14 cellular contexts compared by ENCODE assay signal in the genomic region with DNA sequence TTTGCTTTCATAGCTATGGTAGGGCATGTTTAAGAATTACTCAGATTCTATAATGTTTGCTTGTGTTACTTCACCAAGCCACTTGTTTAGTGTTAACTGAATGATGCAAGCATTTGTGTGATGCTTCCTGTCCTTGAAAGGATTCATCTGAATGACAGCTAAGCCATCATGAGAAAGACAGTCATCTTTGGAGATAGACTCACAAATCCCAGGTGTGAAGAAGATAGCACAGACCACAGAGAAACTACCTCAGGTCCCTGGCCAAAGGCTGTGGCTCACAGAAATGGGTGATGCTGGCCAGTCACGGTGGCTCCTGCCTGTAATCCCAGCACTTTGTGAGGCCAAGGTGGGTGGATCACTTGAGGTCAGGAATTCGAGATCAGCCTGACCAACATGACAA.
"Had no signal": no experiment of that assay in that cellular context is flagged by ENCODE, and none has a peak within 500 bp of the region (broad histone marks: within the 10 kb centered on the region; RNA-seq: fewer than 3 reads in every experiment).

No MANE protein-coding gene starts in this region.

- H3K9me3 ChIP-seq: SJSA1, spleen, thoracic aorta had no signal

- H3K4me1 ChIP-seq: SJSA1, spleen had no signal

- H3K36me3 ChIP-seq: SJSA1, thoracic aorta had no signal

- H3K27ac ChIP-seq: SJSA1, spleen, thoracic aorta had no signal

- H3K9me3 Mint-ChIP-seq: activated CD4-positive, alpha-beta T cell treated with anti-CD3 and anti-CD28 coated beads, Interleukin-2, amount 10 ng/mL, durations not matched to agents 24 days and 14 days; activated T-cell treated with anti-CD3 and anti-CD28 coated beads, Interleukin-2, amount 50 U/mL, for 4 hours; central memory CD8-positive, alpha-beta T cell; nephron progenitor cell; stimulated activated naive CD8-positive, alpha-beta T cell treated with anti-CD3 and anti-CD28 coated beads, Interleukin-15, Interleukin-2, amounts not matched to agents 100 ng/mL and 50 ng/mL, for 24 hours had no signal

- H3K4me1 Mint-ChIP-seq: activated CD4-positive, alpha-beta T cell treated with anti-CD3 and anti-CD28 coated beads, Interleukin-2, amount 10 ng/mL, durations not matched to agents 24 days and 14 days; nephron progenitor cell had no signal

- H3K27ac Mint-ChIP-seq: activated CD4-positive, alpha-beta T cell treated with anti-CD3 and anti-CD28 coated beads, Interleukin-2, amount 10 ng/mL, durations not matched to agents 24 days and 14 days; nephron progenitor cell; stimulated activated naive CD8-positive, alpha-beta T cell treated with anti-CD3 and anti-CD28 coated beads, Interleukin-15, Interleukin-2, amounts not matched to agents 100 ng/mL and 50 ng/mL, for 24 hours had no signal

- H3K4me3 ChIP-seq: SJSA1, spleen, thoracic aorta had no signal

- H3K27me3 Mint-ChIP-seq: activated CD4-positive, alpha-beta T cell treated with anti-CD3 and anti-CD28 coated beads, Interleukin-2, amount 10 ng/mL, durations not matched to agents 24 days and 14 days; central memory CD8-positive, alpha-beta T cell; stimulated activated naive CD8-positive, alpha-beta T cell treated with anti-CD3 and anti-CD28 coated beads, Interleukin-15, Interleukin-2, amounts not matched to agents 100 ng/mL and 50 ng/mL, for 24 hours had no signal

- H3K27me3 ChIP-seq: SJSA1, spleen had no signal

- ATAC-seq: esophagus mucosa, left colon, sciatic nerve had no signal

- DNase-seq: activated CD4-positive, alpha-beta T cell treated with anti-CD3 and anti-CD28 coated beads, Interleukin-2, amount 10 ng/mL, durations not matched to agents 24 days and 14 days; activated T-cell treated with anti-CD3 and anti-CD28 coated beads, Interleukin-2, amount 50 U/mL, for 4 hours; foreskin fibroblast; head of caudate nucleus; left colon; nephron progenitor cell; spleen; stimulated activated CD4-positive, alpha-beta T cell treated with anti-CD3 and anti-CD28 coated beads, Interleukin-1b, Interleukin-23, amount 100 ng/mL, for 48 hours had no signal

- H3K4me3 Mint-ChIP-seq: activated CD4-positive, alpha-beta T cell treated with anti-CD3 and anti-CD28 coated beads, Interleukin-2, amount 10 ng/mL, durations not matched to agents 24 days and 14 days; activated T-cell treated with anti-CD3 and anti-CD28 coated beads, Interleukin-2, amount 50 U/mL, for 4 hours; central memory CD8-positive, alpha-beta T cell; nephron progenitor cell; stimulated activated naive CD8-positive, alpha-beta T cell treated with anti-CD3 and anti-CD28 coated beads, Interleukin-15, Interleukin-2, amounts not matched to agents 100 ng/mL and 50 ng/mL, for 24 hours had no signal
